In genomic region chr19:19171110-19171672, GRCh38 we compare ENCODE assay signal across 24 cellular contexts. TPM values are rescaled to one million over a fixed set of nuclear protein-coding genes. Genes with fewer than 3 reads are reported as not detected.
DNase-seq lines count a peak whose midpoint lies in the region; ATAC-seq and TF ChIP-seq lines count a peak whose summit lies in the region.
"Had no signal": no experiment of that assay in that cellular context is flagged by ENCODE, and none has a peak within 500 bp of the region (broad histone marks: within the 10 kb centered on the region; RNA-seq: fewer than 3 reads in every experiment).

No MANE protein-coding gene starts in this region.

- H2AFZ ChIP-seq in GM23338 (no peak overlapping the region), mesenchymal stem cell (ENCODE audit: low read depth, low read length) (no peak overlapping the region)

- H3K27me3 Mint-ChIP-seq in GM23338 (ENCODE audit: insufficient read depth, low read depth, poor library complexity) (peaks cover 31% of the 10 kb centered on the region), T-helper 17 cell (peaks cover 6% of the 10 kb centered on the region), type B pancreatic cell (peaks cover 19% of the 10 kb centered on the region)
- H3K27me3 Mint-ChIP-seq: activated CD8-positive, alpha-beta memory T cell treated with anti-CD3 and anti-CD28 coated beads, Interleukin-2, amount 10 ng/mL, durations not matched to agents 7 days and 5 days had no signal

- H4K8ac ChIP-seq in mesenchymal stem cell (ENCODE audit: low read length) = no peak overlapping the region

- H3K9me3 ChIP-seq in T-helper 17 cell (ENCODE audit: control insufficient read depth, low read length, poor library complexity, severe bottlenecking) = no peaks in the 10 kb centered on the region
- no peaks in the 10 kb centered on the region for H3K9me3 ChIP-seq in mesenchymal stem cell (ENCODE audit: control insufficient read depth, low read length)
- H3K9me3 ChIP-seq: Caco-2, HAP-1 had no signal

- H4K20me1 ChIP-seq in GM23338 (replicated peaks; ENCODE audit: insufficient read depth) = no peaks in the 10 kb centered on the region

- no peak overlapping the region; the same call in 1 of the 2 replicates for H3K4me2 ChIP-seq in GM23338
- H3K4me2 ChIP-seq in mesenchymal stem cell (ENCODE audit: low read length, poor library complexity, severe bottlenecking) = no peak overlapping the region

- peak overlapping the region; percentile 78 for H4K91ac ChIP-seq in mesenchymal stem cell (ENCODE audit: low read length)

- H3K36me3 Mint-ChIP-seq in GM23338 (ENCODE audit: low read depth) (no peaks in the 10 kb centered on the region; the same call in 2 of the 3 replicates), T-helper 17 cell (ENCODE audit: low read depth) (peaks cover 2% of the 10 kb centered on the region), type B pancreatic cell (no peaks in the 10 kb centered on the region)
- H3K36me3 Mint-ChIP-seq: activated CD8-positive, alpha-beta memory T cell treated with anti-CD3 and anti-CD28 coated beads, Interleukin-2, amount 10 ng/mL, durations not matched to agents 7 days and 5 days; natural killer cell had no signal

- TF ChIP-seq CTCF in GM23338 (conservative IDR thresholded peaks at IDR 0.05; ENCODE audit: low read depth in 2 of 2) (no peak), type B pancreatic cell (conservative IDR thresholded peaks at IDR 0.05) (no peak)

- no peak overlapping the region for H3K9ac ChIP-seq in mesenchymal stem cell (ENCODE audit: low read length)

- H3F3A ChIP-seq in GM23338 (replicated peaks; ENCODE audit: low read depth) = peaks cover 12% of the 10 kb centered on the region; the same call in 1 of the 2 replicates

- peak overlapping the region in 1 of 2 experiments; percentile 61 for H3K18ac ChIP-seq in mesenchymal stem cell (ENCODE audit: low read depth in 1 of 2, low read length in 2 of 2)

- H3K36me3 ChIP-seq in GM23338 (ENCODE audit: insufficient read depth) = no peaks in the 10 kb centered on the region
- H3K36me3 ChIP-seq in mesenchymal stem cell (ENCODE audit: control insufficient read depth in 1 of 2, insufficient read depth in 2 of 2, low read depth in 1 of 2, low read length in 2 of 2) = peaks cover 0 to 2% of the 10 kb centered on the region in 2 experiments
- H3K36me3 ChIP-seq: HAP-1 had no signal

- no peak overlapping the region for H2AK5ac ChIP-seq in mesenchymal stem cell (ENCODE audit: low read length, severe bottlenecking)

- H3K79me2 ChIP-seq in GM23338 (replicated peaks; ENCODE audit: insufficient read depth) = no peaks in the 10 kb centered on the region

- H3K9me2 ChIP-seq in GM23338 (ENCODE audit: insufficient read depth) = no peaks in the 10 kb centered on the region

- H3K4me3 Mint-ChIP-seq in GM23338 = peak overlapping the region; percentile 72; the same call in 2 of the 3 replicates
- H3K4me3 Mint-ChIP-seq in T-helper 17 cell = peak overlapping the region; percentile 65
- H3K4me3 Mint-ChIP-seq in type B pancreatic cell = no peak overlapping the region
- H3K4me3 Mint-ChIP-seq: activated CD8-positive, alpha-beta memory T cell treated with anti-CD3 and anti-CD28 coated beads, Interleukin-2, amount 10 ng/mL, durations not matched to agents 7 days and 5 days; stimulated activated naive CD8-positive, alpha-beta T cell treated with anti-CD3 and anti-CD28 coated beads, Interleukin-15, Interleukin-2, amounts not matched to agents 100 ng/mL and 50 ng/mL, for 24 hours had no signal

- H2BK12ac ChIP-seq in mesenchymal stem cell (ENCODE audit: low read length in 2 of 2) = peak overlapping the region in 1 of 2 experiments; percentile 51

- no peak overlapping the region for H2BK5ac ChIP-seq in mesenchymal stem cell (ENCODE audit: low read depth, low read length, poor library complexity, severe bottlenecking)

- H3K27ac ChIP-seq in GM23338 (ENCODE audit: low read depth) (no peak overlapping the region), mesenchymal stem cell (ENCODE audit: low read length, poor library complexity, severe bottlenecking) (no peak overlapping the region)
- H3K27ac ChIP-seq: C4-2B, dorsolateral prefrontal cortex had no signal

- H3K23ac ChIP-seq in mesenchymal stem cell (ENCODE audit: low read length in 2 of 2) = no peak overlapping the region

- H3K4me3 ChIP-seq in GM23338 (peak overlapping the region; percentile 64; the same call in 1 of the 2 replicates), mesenchymal stem cell (ENCODE audit: insufficient read depth in 1 of 2, low read depth in 1 of 2, low read length in 2 of 2) (no peak overlapping the region)
- H3K4me3 ChIP-seq: HAP-1, lung had no signal

- H3K27ac Mint-ChIP-seq in GM23338 = no peak overlapping the region
- H3K27ac Mint-ChIP-seq in T-helper 17 cell = peak overlapping the region; percentile 8
- H3K27ac Mint-ChIP-seq in type B pancreatic cell = peak overlapping the region; percentile 63
- H3K27ac Mint-ChIP-seq: activated CD8-positive, alpha-beta memory T cell treated with anti-CD3 and anti-CD28 coated beads, Interleukin-2, amount 10 ng/mL, durations not matched to agents 7 days and 5 days; stimulated activated naive CD8-positive, alpha-beta T cell treated with anti-CD3 and anti-CD28 coated beads, Interleukin-15, Interleukin-2, amounts not matched to agents 100 ng/mL and 50 ng/mL, for 24 hours had no signal

- DNase-seq in GM23338 (ENCODE audit: low spot score) (no peak), T-helper 17 cell (no peak), mesenchymal stem cell (no peak), type B pancreatic cell (ENCODE audit: extremely low spot score, unreplicated experiment) (no peak), kidney tubule cell (ENCODE audit: low spot score) (no peak)
- DNase-seq: activated CD4-positive, CD25-positive, alpha-beta regulatory T cell; activated CD8-positive, alpha-beta memory T cell treated with anti-CD3 and anti-CD28 coated beads, Interleukin-2, amount 10 ng/mL, durations not matched to agents 7 days and 5 days; activated T-cell treated with anti-CD3 and anti-CD28 coated beads, Interleukin-2, amount 50 U/mL, for 4 hours; dorsolateral prefrontal cortex; hippocampal formation; left cardiac atrium; natural killer cell; NCI-H1694; NCI-H446; NCI-H774; T-helper 1 cell had no signal

- H3K4me1 Mint-ChIP-seq in GM23338 (peaks cover 25% of the 10 kb centered on the region), T-helper 17 cell (peaks cover 14% of the 10 kb centered on the region), type B pancreatic cell (ENCODE audit: unreplicated experiment) (peaks cover 9% of the 10 kb centered on the region)

- H2BK15ac ChIP-seq in mesenchymal stem cell (ENCODE audit: low read depth, poor library complexity, severe bottlenecking) = no peak overlapping the region

- H3K79me1 ChIP-seq in mesenchymal stem cell (replicated peaks; ENCODE audit: low read length, poor library complexity, severe bottlenecking) = no peaks in the 10 kb centered on the region

- peak overlapping the region in 1 of 2 experiments; percentile 66 for H3K14ac ChIP-seq in mesenchymal stem cell (ENCODE audit: low read length in 2 of 2)

- peaks cover 16% of the 10 kb centered on the region for H3K4me1 ChIP-seq in GM23338 (ENCODE audit: insufficient read depth)
- H3K4me1 ChIP-seq in mesenchymal stem cell (ENCODE audit: control insufficient read depth, insufficient read depth, low read depth, low read length) = peaks cover 16% of the 10 kb centered on the region
- H3K4me1 ChIP-seq: Caco-2, HAP-1 had no signal

- no peak overlapping the region for H2BK120ac ChIP-seq in mesenchymal stem cell (ENCODE audit: low read depth, low read length)

- no peaks in the 10 kb centered on the region for H3K9me3 Mint-ChIP-seq in GM23338
- H3K9me3 Mint-ChIP-seq in type B pancreatic cell = no peaks in the 10 kb centered on the region
- H3K9me3 Mint-ChIP-seq: activated T-cell treated with anti-CD3 and anti-CD28 coated beads, Interleukin-2, amount 50 U/mL, for 4 hours; natural killer cell; stimulated activated naive CD8-positive, alpha-beta T cell treated with anti-CD3 and anti-CD28 coated beads, Interleukin-15, Interleukin-2, amounts not matched to agents 100 ng/mL and 50 ng/mL, for 24 hours had no signal

- ATAC-seq in GM23338 = no peak
- ATAC-seq in T-helper 17 cell = no peak
- no peak for ATAC-seq in HG03280 (IDR thresholded peaks at IDR 0.05; ENCODE audit: unreplicated experiment)
- ATAC-seq in HG03342 (IDR thresholded peaks at IDR 0.05; ENCODE audit: unreplicated experiment) = no peak
- ATAC-seq: activated CD8-positive, alpha-beta memory T cell treated with anti-CD3 and anti-CD28 coated beads, Interleukin-2, amount 10 ng/mL, durations not matched to agents 7 days and 5 days; activated T-cell treated with anti-CD3 and anti-CD28 coated beads, Interleukin-2, amount 50 U/mL, for 4 hours; natural killer cell had no signal

- WGBS in mesenchymal stem cell = 76% methylated on average over 5 of the region's 5 CpGs

- H3K27me3 ChIP-seq in GM23338 (ENCODE audit: insufficient read depth) = peaks cover 28% of the 10 kb centered on the region
- H3K27me3 ChIP-seq in mesenchymal stem cell (ENCODE audit: control insufficient read depth in 1 of 2, insufficient read depth in 1 of 2, low read length in 2 of 2) = peaks cover 11 to 15% of the 10 kb centered on the region in 2 experiments
- H3K27me3 ChIP-seq: dorsolateral prefrontal cortex had no signal

- H3K4ac ChIP-seq in mesenchymal stem cell (ENCODE audit: low read depth in 1 of 2, low read length in 2 of 2) = peak overlapping the region in 1 of 2 experiments; percentile 13

RNA-seq across cellular contexts. Expression of gene MEF2B, which starts 1.1 kb away (rescaled TPM):
- total RNA-seq in GM23338 (2014; rRNA removed; shearing (Covaris generic)) = 3.0 and 8.3 TPM in 2 replicates
- polyA plus RNA-seq in GM23338 (2016; fragmentation: Nextera tagmentation; extraction: Ambion mirVana) = 7.4 and 8.1 TPM in 2 replicates
- 1 to 10 TPM; 1.3 to 3.5 TPM for total RNA-seq in T-helper 17 cell
- 0.35 TPM for polyA plus RNA-seq in mesenchymal stem cell (2013, experiment 1 of 2)
- 0.37 TPM for polyA plus RNA-seq in mesenchymal stem cell (2013, experiment 2 of 2)
- total RNA-seq in type B pancreatic cell (ENCODE audit: low replicate concordance) = 1.5 and 1.6 TPM in 2 replicates
- total RNA-seq: frontal cortex had no signal

RNA-seq across cellular contexts. Expression of gene BORCS8, which starts 20.8 kb away (rescaled TPM):
- total RNA-seq in GM23338 (2014; rRNA removed; shearing (Covaris generic)) = 16.4 and 18.8 TPM in 2 replicates
- polyA plus RNA-seq in GM23338 (2016; fragmentation: Nextera tagmentation; extraction: Ambion mirVana) = 13.8 and 15.1 TPM in 2 replicates
- total RNA-seq in T-helper 17 cell = 10 to 100 TPM; 27.4 to 30.8 TPM
- 24.0 TPM for polyA plus RNA-seq in mesenchymal stem cell (2013, experiment 1 of 2)
- polyA plus RNA-seq in mesenchymal stem cell (2013, experiment 2 of 2) = 21.1 TPM
- total RNA-seq in type B pancreatic cell (ENCODE audit: low replicate concordance) = 28.8 and 29.1 TPM in 2 replicates

RNA-seq across cellular contexts. Expression of gene RFXANK, which starts 20.9 kb away (rescaled TPM):
- 54.3 and 58.1 TPM in 2 replicates for total RNA-seq in GM23338 (2014; rRNA removed; shearing (Covaris generic))
- polyA plus RNA-seq in GM23338 (2016; fragmentation: Nextera tagmentation; extraction: Ambion mirVana) = 124 and 129 TPM in 2 replicates
- total RNA-seq in T-helper 17 cell = 10 to 100 TPM; 61.9 to 69.2 TPM
- polyA plus RNA-seq in mesenchymal stem cell (2013, experiment 1 of 2) = 145 TPM
- polyA plus RNA-seq in mesenchymal stem cell (2013, experiment 2 of 2) = 144 TPM
- total RNA-seq in type B pancreatic cell (ENCODE audit: low replicate concordance) = 79.7 and 103 TPM in 2 replicates

RNA-seq across cellular contexts. Expression of gene NR2C2AP, which starts 32.0 kb away (rescaled TPM):
- total RNA-seq in GM23338 (2014; rRNA removed; shearing (Covaris generic)) = 14.4 and 14.6 TPM in 2 replicates
- 25.7 and 27.6 TPM in 2 replicates for polyA plus RNA-seq in GM23338 (2016; fragmentation: Nextera tagmentation; extraction: Ambion mirVana)
- total RNA-seq in T-helper 17 cell (10 to 100 TPM; 15.0 to 17.3 TPM), type B pancreatic cell (ENCODE audit: low replicate concordance) (15.2 and 22.9 TPM in 2 replicates)
- polyA plus RNA-seq in mesenchymal stem cell (2013, experiment 1 of 2) = 3.7 TPM
- 3.1 TPM for polyA plus RNA-seq in mesenchymal stem cell (2013, experiment 2 of 2)

RNA-seq across cellular contexts. Expression of gene TMEM161A, which starts 32.9 kb away (rescaled TPM):
- 59.3 and 59.5 TPM in 2 replicates for total RNA-seq in GM23338 (2014; rRNA removed; shearing (Covaris generic))
- polyA plus RNA-seq in GM23338 (2016; fragmentation: Nextera tagmentation; extraction: Ambion mirVana) = 38.0 and 38.9 TPM in 2 replicates
- 10 to 100 TPM; 13.1 to 13.7 TPM for total RNA-seq in T-helper 17 cell
- polyA plus RNA-seq in mesenchymal stem cell (2013, experiment 1 of 2) = 21.4 TPM
- polyA plus RNA-seq in mesenchymal stem cell (2013, experiment 2 of 2) = 21.0 TPM
- total RNA-seq in type B pancreatic cell (ENCODE audit: low replicate concordance) = 29.1 and 45.2 TPM in 2 replicates
